Comparison of ENCODE assay signal across 9 cellular contexts in the genomic region with DNA sequence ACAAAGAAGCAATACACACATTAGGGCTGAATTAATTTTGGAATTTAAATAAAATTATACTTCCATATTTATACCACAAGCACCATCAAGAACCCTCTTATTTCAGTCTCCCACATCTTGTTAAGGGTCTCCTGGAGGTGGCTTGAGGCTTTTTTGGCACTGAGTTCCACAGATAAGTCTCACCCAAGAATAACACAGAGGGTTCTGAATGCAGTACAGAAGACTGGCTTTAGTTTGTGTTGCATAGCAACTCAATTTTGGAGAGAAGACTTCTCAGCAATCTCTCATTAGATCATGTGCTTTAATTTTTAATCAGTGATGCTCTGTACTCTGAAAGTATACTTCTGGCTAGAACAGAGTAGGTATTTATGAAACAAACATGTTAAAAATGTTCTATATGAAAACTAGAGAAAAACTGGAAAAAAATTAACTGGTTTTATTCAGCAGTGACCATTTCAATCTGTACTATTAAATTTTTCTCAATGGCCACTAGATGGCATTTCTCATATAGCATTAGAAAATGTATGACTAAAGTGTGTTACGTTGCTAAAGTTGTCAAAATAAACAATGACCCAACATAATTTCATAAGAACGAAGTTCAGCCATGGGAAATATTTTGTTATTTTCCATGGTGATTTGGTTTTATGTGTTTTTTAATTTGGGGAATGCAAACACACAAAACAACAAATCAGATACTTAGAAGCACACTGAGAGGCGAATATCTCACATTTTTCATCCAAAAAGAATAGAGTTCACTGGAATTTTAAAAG. TPM values are rescaled to one million over a fixed set of nuclear protein-coding genes. Genes with fewer than 3 reads are reported as not detected.
DNase-seq lines count a peak whose midpoint lies in the region; ATAC-seq, FAIRE-seq and TF ChIP-seq lines count a peak whose summit lies in the region.
"Had no signal": no experiment of that assay in that cellular context is flagged by ENCODE, and none has a peak within 500 bp of the region (broad histone marks: within the 10 kb centered on the region; RNA-seq: fewer than 3 reads in every experiment).

No MANE protein-coding gene starts in this region.

- no peak for FAIRE-seq in keratinocyte (lab: Jason Lieb, UNC)

- TF ChIP-seq POLR2A in NB4 (IDR thresholded peaks at IDR 0.05; ENCODE audit: extremely low read depth, insufficient read length), result no peak
- no peak for TF ChIP-seq POLR2A in body of pancreas (IDR thresholded peaks at IDR 0.05)
- TF ChIP-seq POLR2A in thyroid gland (IDR thresholded peaks at IDR 0.05), result no peak

- dilution Hi-C loops in keratinocyte (cut with MboI; ENCODE audit: extremely low pct_ligation_motif_present, low sequenced_read_pairs), result no loop called here

- DNase-seq in EL, result peak; percentile 72
- DNase-seq in NB4 (ENCODE audit: low read depth), result peak; percentile 53
- DNase-seq in body of pancreas, result no peak
- no peak for DNase-seq in keratinocyte (ENCODE audit: low read depth, low spot score)
- DNase-seq in thyroid gland, result no peak
- no peak for DNase-seq in GM20000 (ENCODE audit: low spot score)
- DNase-seq in stimulated activated CD4-positive, alpha-beta T cell treated with anti-CD3 and anti-CD28 coated beads, Interleukin-2, amount 100 ng/mL, for 48 hours, result no peak
- no peak for DNase-seq in activated CD4-positive, alpha-beta T cell treated with anti-CD3 and anti-CD28 coated beads for 48 hours

- H3K9me3 ChIP-seq in body of pancreas, result no peaks in the 10 kb centered on the region
- H3K9me3 ChIP-seq in keratinocyte (ENCODE audit: control insufficient read depth, low read depth, low read length), result no peaks in the 10 kb centered on the region
- H3K9me3 ChIP-seq in thyroid gland, result no peaks in the 10 kb centered on the region

- peak; percentile 76 for ATAC-seq in body of pancreas

- WGBS in body of pancreas, 2 donors, result 32 to 34% methylated on average over 3 of the region's 3 CpGs
- WGBS in thyroid gland, 2 donors, result 31 to 36% methylated on average over 3 of the region's 3 CpGs

- H3K27ac ChIP-seq in body of pancreas (peak overlapping the region in 2 of 4 donors; percentile 31 to 60), keratinocyte (ENCODE audit: control insufficient read depth, insufficient read depth, low read length) (peak overlapping the region; percentile 59), thyroid gland (peak overlapping the region in 2 of 3 donors; percentile 55 to 62)
- H3K27ac ChIP-seq: SK-N-MC had no signal

- H3K27me3 ChIP-seq in body of pancreas (no peaks in the 10 kb centered on the region), keratinocyte (ENCODE audit: control insufficient read depth, extremely low read depth, insufficient read depth, low read length) (no peaks in the 10 kb centered on the region), thyroid gland (no peaks in the 10 kb centered on the region)

- TF ChIP-seq CTCF in NB4 (IDR thresholded peaks at IDR 0.05; ENCODE audit: low read depth, low read length), result peak; percentile 24
- peak in 6 of 7 experiments; percentile 32 to 67 (median 60) for TF ChIP-seq CTCF in body of pancreas (IDR thresholded peaks at IDR 0.05)
- TF ChIP-seq CTCF in keratinocyte (optimal IDR thresholded peaks at IDR 0.05 in 1 of 3, IDR thresholded peaks at IDR 0.05 in 1 of 3, conservative IDR thresholded peaks at IDR 0.05 in 1 of 3; ENCODE audit: extremely low read depth in 1 of 3, insufficient read depth in 2 of 3, low read length in 3 of 3), result peak in 2 of 3 experiments; percentile 21 to 45
- peak; percentile 5 to 67 (median 42) for TF ChIP-seq CTCF in thyroid gland (IDR thresholded peaks at IDR 0.05)
- TF ChIP-seq CTCF in GM20000 (IDR thresholded peaks at IDR 0.05; ENCODE audit: extremely low read depth, missing control alignments), result no peak

- intact Hi-C loops in body of pancreas (cut with DNase I), result no loop called here
- intact Hi-C loops in thyroid gland (cut with DNase I), result loop anchor here (5.0 to 10.0 kb wide), 2 partner anchors 62 to 209 kb away; partner anchors contain the start of gene MAP3K5

- H2AFZ ChIP-seq in keratinocyte (ENCODE audit: control insufficient read depth, low read length), result no peak overlapping the region

- H3K4me3 ChIP-seq in NB4 (ENCODE audit: low read depth, low read length) (no peak overlapping the region), body of pancreas (no peak overlapping the region), keratinocyte (ENCODE audit: control insufficient read depth in 2 of 3, extremely low read depth in 1 of 3, insufficient read depth in 2 of 3, low read depth in 1 of 3, low read length in 3 of 3) (no peak overlapping the region), thyroid gland (replicated peaks in 1 of 3) (no peak overlapping the region)
- H3K4me3 ChIP-seq: SK-N-MC had no signal

- H3K4me1 ChIP-seq in body of pancreas, result peaks cover 6% of the 10 kb centered on the region
- no peaks in the 10 kb centered on the region for H3K4me1 ChIP-seq in keratinocyte (ENCODE audit: control insufficient read depth, extremely low read depth, insufficient read depth, low read length)
- peaks cover 0 to 20% of the 10 kb centered on the region in 2 donors for H3K4me1 ChIP-seq in thyroid gland

- H3K9me1 ChIP-seq in keratinocyte (ENCODE audit: control insufficient read depth, extremely low read depth, insufficient read depth, low read length), result no peaks in the 10 kb centered on the region

- no peak overlapping the region for H3K4me2 ChIP-seq in keratinocyte (ENCODE audit: control insufficient read depth, extremely low read depth, insufficient read depth, low read depth, low read length)

- H3K36me3 ChIP-seq in body of pancreas (replicated peaks in 1 of 2; ENCODE audit: insufficient read depth in 1 of 2, low read depth in 2 of 2) (peaks cover 0 to 18% of the 10 kb centered on the region in 2 donors), keratinocyte (ENCODE audit: control insufficient read depth in 2 of 2, extremely low read depth in 1 of 2, insufficient read depth in 2 of 2, low read length in 2 of 2) (peaks cover 0 to 2% of the 10 kb centered on the region in 2 experiments), thyroid gland (peaks cover 9 to 23% of the 10 kb centered on the region in 2 donors)

- peak overlapping the region; percentile 1 for H3K9ac ChIP-seq in keratinocyte (ENCODE audit: control insufficient read depth, extremely low read depth, insufficient read depth, low read length)

- no peaks in the 10 kb centered on the region for H4K20me1 ChIP-seq in keratinocyte (ENCODE audit: control insufficient read depth, extremely low read depth, insufficient read depth, low read length)

- H3K79me2 ChIP-seq in keratinocyte (ENCODE audit: control insufficient read depth, insufficient read depth, low read length), result no peaks in the 10 kb centered on the region

RNA-seq across cellular contexts. Expression of gene MAP7, which starts 32.7 kb away (rescaled TPM):
- total RNA-seq in body of pancreas (10 to 100 TPM; 19.7 to 28.7 TPM), thyroid gland (10 to 100 TPM; 24.5 to 46.0 (median 36.0) TPM)
- polyA plus RNA-seq in keratinocyte, result 8.5 to 14.9 TPM (median 11.8 TPM) in 3 replicates
- polyA plus RNA-seq in keratinocyte (2011; ENCODE audit: low read depth), result 29.9 TPM
- polyA plus RNA-seq in keratinocyte (2011; cell fraction: cytosol; rRNA removed), result 14.5 and 17.4 TPM in 2 replicates
- polyA plus RNA-seq in keratinocyte (2011; cell fraction: nucleus; rRNA removed), result 13.0 and 15.3 TPM in 2 replicates
- 24.6 and 26.8 TPM in 2 replicates for polyA plus RNA-seq in keratinocyte (2012; ENCODE audit: low replicate concordance)
- polyA minus RNA-seq in keratinocyte, result 7.1 to 11.6 TPM (median 8.1 TPM) in 3 replicates
- polyA minus RNA-seq in keratinocyte (2011; cell fraction: cytosol; rRNA and poly(A)+ RNA removed), result 10.6 TPM
- polyA minus RNA-seq in keratinocyte (2011; cell fraction: nucleus; rRNA and poly(A)+ RNA removed), result 4.4 and 7.7 TPM in 2 replicates

Comparison
In these comparisons a context has a peak if more than half of its experiments do, and no peak if none do; other contexts are left out.
1. DNase-seq: peak in EL (single experiment) and NB4 (single experiment); none in body of pancreas (0 of 4), keratinocyte (single experiment), thyroid gland (0 of 2), GM20000 (single experiment), stimulated activated CD4-positive, alpha-beta T cell treated with anti-CD3 and anti-CD28 coated beads, Interleukin-2, amount 100 ng/mL, for 48 hours (0 of 2) and activated CD4-positive, alpha-beta T cell treated with anti-CD3 and anti-CD28 coated beads for 48 hours (single experiment).